In genomic region chr3:123028233-123028828, GRCh38 we compare ENCODE assay signal across 8 cellular contexts. TPM values are rescaled to one million over a fixed set of nuclear protein-coding genes. Genes with fewer than 3 reads are reported as not detected.
DNase-seq lines count a peak whose midpoint lies in the region; ATAC-seq, FAIRE-seq and TF ChIP-seq lines count a peak whose summit lies in the region.

No MANE protein-coding gene starts in this region.

- peak; percentile 75 for TF ChIP-seq RAD21 in neural cell (conservative IDR thresholded peaks at IDR 0.05)

- H3K79me2 ChIP-seq in neural cell (replicated peaks; ENCODE audit: insufficient read depth, low read length), result no peaks in the 10 kb centered on the region

- TF ChIP-seq EP300 in neural cell (conservative IDR thresholded peaks at IDR 0.05; ENCODE audit: poor library complexity, severe bottlenecking), result no peak

- H4K20me1 ChIP-seq in neural cell (ENCODE audit: insufficient read depth), result no peaks in the 10 kb centered on the region

- no peaks in the 10 kb centered on the region for H3F3A ChIP-seq in neural cell (ENCODE audit: insufficient read depth, low read length, poor library complexity, severe bottlenecking)

- DNase-seq in COR-L47 (lab: John Stamatoyannopoulos, UW), result peak; percentile 73
- DNase-seq in HPDE6-E6E7 (ENCODE audit: extremely low spot score), result peak; percentile 50
- peak; percentile 34 to 77 for DNase-seq in NCI-H526 (lab: John Stamatoyannopoulos, UW)
- DNase-seq in activated effector memory CD4-positive, alpha-beta T cell treated with anti-CD3 and anti-CD28 coated beads, Interleukin-2, amount 50 U/mL, for 16 hours, result peak; percentile 64
- peak; percentile 71 to 73 for DNase-seq in frontal cortex (ENCODE audit: low spot score in 2 of 2)

- peak overlapping the region; percentile 74 for H2AFZ ChIP-seq in neural cell (ENCODE audit: low read depth, low read length)

- H3K36me3 ChIP-seq in neural cell (ENCODE audit: insufficient read depth, low read length), result no peaks in the 10 kb centered on the region

- peak overlapping the region; percentile 53 for H3K4me2 ChIP-seq in neural cell (ENCODE audit: low read length)

- no peaks in the 10 kb centered on the region for H3K9me3 ChIP-seq in neural cell (ENCODE audit: low read length)

- peak overlapping the region; percentile 69 for H3K9ac ChIP-seq in neural cell (ENCODE audit: low read length)

- no peaks in the 10 kb centered on the region for H3K9me2 ChIP-seq in neural cell (ENCODE audit: insufficient read depth, low read length)

- ATAC-seq in HG03342 (IDR thresholded peaks at IDR 0.05; ENCODE audit: unreplicated experiment) (no peak), GM21515 (IDR thresholded peaks at IDR 0.05; ENCODE audit: unreplicated experiment) (no peak)

- peaks cover 17% of the 10 kb centered on the region for H3K27me3 ChIP-seq in neural cell (ENCODE audit: insufficient read depth, low read depth, low read length)

- peak; percentile 82 for FAIRE-seq in frontal cortex (lab: Jason Lieb, UNC)

- H3K27ac ChIP-seq in neural cell (ENCODE audit: low read length), result no peak overlapping the region

- H3K4me3 ChIP-seq in neural cell (ENCODE audit: low read length), result peak overlapping the region; percentile 93

- TF ChIP-seq CTCF in neural cell (IDR thresholded peaks at IDR 0.05; ENCODE audit: poor library complexity, severe bottlenecking), result peak; percentile 76

TF ChIP-seq in neural cell, 6 proteins besides CTCF, POLR2A, EP300 and RAD21:
- no peak for TF ChIP-seq MXI1 (conservative IDR thresholded peaks at IDR 0.05; ENCODE audit: poor library complexity, severe bottlenecking)
- TF ChIP-seq REST (IDR thresholded peaks at IDR 0.05; ENCODE audit: borderline replicate concordance), result no peak
- no peak for TF ChIP-seq EZH2 (IDR thresholded peaks at IDR 0.05; ENCODE audit: borderline replicate concordance, insufficient read depth, low read length, poor library complexity, severe bottlenecking)
- peak; percentile 79 for TF ChIP-seq SMC3 (conservative IDR thresholded peaks at IDR 0.05; ENCODE audit: poor library complexity)

RNA-seq across cellular contexts. Expression of gene SEMA5B, which starts 0.8 kb away (rescaled TPM):
- 9.0 TPM for total RNA-seq in frontal cortex
- polyA plus RNA-seq in neural cell, result 3.8 and 7.0 TPM in 2 replicates
- 3.1 and 4.1 TPM in 2 replicates for polyA minus RNA-seq in neural cell

RNA-seq across cellular contexts. Expression of gene PDIA5, which starts 38.5 kb away (rescaled TPM):
- 2.0 TPM for total RNA-seq in frontal cortex
- 1.4 and 4.9 TPM in 2 replicates for polyA plus RNA-seq in neural cell
- 0.73 and 2.3 TPM in 2 replicates for polyA minus RNA-seq in neural cell
